In genomic region chr10:86082556-86082955, GRCh38 we compare ENCODE assay signal across 21 cellular contexts.
"Had no signal": no experiment of that assay in that cellular context is flagged by ENCODE, and none has a peak within 500 bp of the region (broad histone marks: within the 10 kb centered on the region; RNA-seq: fewer than 3 reads in every experiment).

No MANE protein-coding gene starts in this region.

- H3K27ac ChIP-seq: epithelial cell of prostate, esophagus muscularis mucosa, gastroesophageal sphincter, left ventricle myocardium inferior, lower lobe of right lung, parathyroid adenoma, psoas muscle, suprapubic skin, thyroid gland, uterus had no signal

- H3K9me3 ChIP-seq: esophagus muscularis mucosa, gastroesophageal sphincter, left ventricle myocardium inferior, lower lobe of right lung, psoas muscle, suprapubic skin, thyroid gland, uterus had no signal

- H3K27me3 ChIP-seq: thyroid gland, uterus had no signal

- DNase-seq: effector memory CD8-positive, alpha-beta T cell; glutamatergic neuron; immature natural killer cell; kidney; left cardiac atrium; left ventricle myocardium inferior; lower lobe of right lung; natural killer cell; nucleus accumbens; psoas muscle; retina; small intestine; stimulated activated CD4-positive, alpha-beta T cell treated with anti-CD3 and anti-CD28 coated beads, Interleukin-2, amount 100 ng/mL, for 48 hours; stimulated activated naive CD4-positive, alpha-beta T cell treated with Interleukin-2 at 50 U/mL for 16 hours; thyroid gland; uterus had no signal

- H3K4me3 ChIP-seq: esophagus muscularis mucosa, gastroesophageal sphincter, left ventricle myocardium inferior, lower lobe of right lung, psoas muscle, suprapubic skin, thyroid gland, uterus had no signal

- H3K4me1 ChIP-seq: esophagus muscularis mucosa, gastroesophageal sphincter, left ventricle myocardium inferior, lower lobe of right lung, parathyroid adenoma, psoas muscle, suprapubic skin, thyroid gland, uterus had no signal

- ATAC-seq: effector memory CD8-positive, alpha-beta T cell; gastroesophageal sphincter; left cardiac atrium; lower lobe of right lung; natural killer cell; psoas muscle had no signal

- H3K36me3 ChIP-seq: esophagus muscularis mucosa, gastroesophageal sphincter, left ventricle myocardium inferior, lower lobe of right lung, suprapubic skin, thyroid gland, uterus had no signal
